ENCODE assay signal across 20 cellular contexts in the genomic region with DNA sequence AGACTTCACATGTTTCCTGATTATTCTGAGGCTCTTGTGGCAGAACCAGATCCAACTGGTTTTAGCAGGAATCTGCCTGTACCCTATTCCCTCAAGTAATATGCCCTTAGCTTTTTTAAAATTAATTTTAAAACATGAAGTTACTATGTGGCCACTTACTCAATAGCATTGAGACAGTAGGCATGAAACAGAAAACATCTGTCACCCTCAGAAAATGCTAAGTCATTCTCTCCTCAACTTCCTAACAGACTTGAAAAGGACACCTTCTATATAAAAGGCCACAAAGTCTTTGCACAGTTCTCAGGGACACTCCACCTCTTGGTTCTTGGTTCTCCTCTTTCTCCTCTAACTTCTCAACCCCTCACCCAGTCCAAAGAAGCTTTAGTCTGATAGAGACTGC.
DNase-seq lines count a peak whose midpoint lies in the region; ATAC-seq and TF ChIP-seq lines count a peak whose summit lies in the region.
"Had no signal": no experiment of that assay in that cellular context is flagged by ENCODE, and none has a peak within 500 bp of the region (broad histone marks: within the 10 kb centered on the region; RNA-seq: fewer than 3 reads in every experiment).

No MANE protein-coding gene starts in this region.

- H3K9ac ChIP-seq in Loucy (ENCODE audit: low read depth, low read length, poor library complexity, severe bottlenecking) = no peak overlapping the region
- H3K9ac ChIP-seq: SK-N-SH had no signal

- no peaks in the 10 kb centered on the region for H3K9me3 ChIP-seq in Loucy (ENCODE audit: insufficient read depth, low read depth, low read length)
- H3K9me3 ChIP-seq: body of pancreas, SK-N-SH had no signal

- H3K9me3 Mint-ChIP-seq in effector memory CD8-positive, alpha-beta T cell = peaks cover 0 to 1% of the 10 kb centered on the region in 2 donors
- H3K9me3 Mint-ChIP-seq: CD14-positive monocyte, mesothelial cell of epicardium had no signal

- peaks cover 20 to 22% of the 10 kb centered on the region in 2 donors for H3K27me3 Mint-ChIP-seq in effector memory CD8-positive, alpha-beta T cell

- DNase-seq in AML-193 (lab: John Stamatoyannopoulos, UW) (peak; percentile 83 to 88), SIG-M5 treated with dmso at 0.1 percent for 504 hours (lab: John Stamatoyannopoulos, UW; ENCODE audit: unreplicated experiment) (peak; percentile 57), fibroblast of villous mesenchyme (ENCODE audit: low read depth) (peak; percentile 14), NCI-H526 treated with DMSO at 0.1 percent for 48 hours (lab: John Stamatoyannopoulos, UW) (no peak), midbrain (lab: John Stamatoyannopoulos, UW) (no peak), DMS153 (lab: John Stamatoyannopoulos, UW) (no peak)
- no peak for DNase-seq in effector memory CD8-positive, alpha-beta T cell
- DNase-seq: ACHN; activated CD4-positive, alpha-beta T cell treated with anti-CD3 and anti-CD28 coated beads for 4 hours; body of pancreas; DMS79; foreskin melanocyte; NCI-H1436; SK-N-SH had no signal

- no peaks in the 10 kb centered on the region for H3K36me3 ChIP-seq in Loucy (ENCODE audit: insufficient read depth, low read length)

- no peak overlapping the region for H3K4me3 Mint-ChIP-seq in effector memory CD8-positive, alpha-beta T cell
- H3K4me3 Mint-ChIP-seq: activated naive CD8-positive, alpha-beta T cell; CD14-positive monocyte; mesothelial cell of epicardium had no signal

- H3K4me1 ChIP-seq in Loucy (ENCODE audit: insufficient read depth, low read length, poor library complexity, severe bottlenecking) = peaks cover 9% of the 10 kb centered on the region

- H2AFZ ChIP-seq in Loucy (ENCODE audit: low read length) = no peak overlapping the region

- H3K4me1 Mint-ChIP-seq in effector memory CD8-positive, alpha-beta T cell (ENCODE audit: low read depth in 2 of 2) = no peaks in the 10 kb centered on the region
- H3K4me1 Mint-ChIP-seq: CD14-positive monocyte had no signal

- H3K4me3 ChIP-seq in Loucy (ENCODE audit: low read length, poor library complexity, severe bottlenecking) (no peak overlapping the region), fibroblast of villous mesenchyme (ENCODE audit: low read depth, low read length) (no peak overlapping the region)
- H3K4me3 ChIP-seq: body of pancreas, coronary artery had no signal

- peak overlapping the region; percentile 33 for H3K4me2 ChIP-seq in Loucy (ENCODE audit: low read depth, low read length, poor library complexity, severe bottlenecking)
- H3K4me2 ChIP-seq: SK-N-SH had no signal

- H3K79me2 ChIP-seq in Loucy (ENCODE audit: insufficient read depth, low read length) = no peaks in the 10 kb centered on the region

- no peaks in the 10 kb centered on the region for H3F3A ChIP-seq in Loucy (ENCODE audit: low read depth)

- H3K27me3 ChIP-seq in Loucy (ENCODE audit: insufficient read depth, low read length, poor library complexity, severe bottlenecking) = no peaks in the 10 kb centered on the region
- H3K27me3 ChIP-seq: body of pancreas had no signal

- no peaks in the 10 kb centered on the region for H3K9me2 ChIP-seq in Loucy (replicated peaks; ENCODE audit: low read depth, low read length)
- H3K9me2 ChIP-seq: SK-N-SH had no signal

- no peak for ATAC-seq in effector memory CD8-positive, alpha-beta T cell (replicated peaks)
- ATAC-seq: body of pancreas, Panc1 had no signal

- H3K27ac Mint-ChIP-seq in effector memory CD8-positive, alpha-beta T cell = no peak overlapping the region
- H3K27ac Mint-ChIP-seq: activated naive CD8-positive, alpha-beta T cell; CD14-positive monocyte; mesothelial cell of epicardium had no signal

- TF ChIP-seq CTCF in Loucy (conservative IDR thresholded peaks at IDR 0.05; ENCODE audit: low read length) (no peak), fibroblast of villous mesenchyme (IDR thresholded peaks at IDR 0.05; ENCODE audit: insufficient read depth, low read depth, low read length) (no peak)

- H4K20me1 ChIP-seq in Loucy (ENCODE audit: insufficient read depth, low read length, poor library complexity, severe bottlenecking) = no peaks in the 10 kb centered on the region

- H3K36me3 Mint-ChIP-seq in effector memory CD8-positive, alpha-beta T cell (ENCODE audit: insufficient read depth) = no peaks in the 10 kb centered on the region
- H3K36me3 Mint-ChIP-seq: activated naive CD8-positive, alpha-beta T cell; CD14-positive monocyte; mesothelial cell of epicardium had no signal

Comparison
In these comparisons a context has a peak if more than half of its experiments do, and no peak if none do; other contexts are left out.
1. DNase-seq: peak in AML-193 (2 of 2), SIG-M5 treated with dmso at 0.1 percent for 504 hours (single experiment) and fibroblast of villous mesenchyme (single experiment); none in effector memory CD8-positive, alpha-beta T cell (0 of 3), NCI-H526 treated with DMSO at 0.1 percent for 48 hours (single experiment), midbrain (single experiment) and DMS153 (single experiment).